18 cellular contexts compared by ENCODE assay signal in the genomic region with DNA sequence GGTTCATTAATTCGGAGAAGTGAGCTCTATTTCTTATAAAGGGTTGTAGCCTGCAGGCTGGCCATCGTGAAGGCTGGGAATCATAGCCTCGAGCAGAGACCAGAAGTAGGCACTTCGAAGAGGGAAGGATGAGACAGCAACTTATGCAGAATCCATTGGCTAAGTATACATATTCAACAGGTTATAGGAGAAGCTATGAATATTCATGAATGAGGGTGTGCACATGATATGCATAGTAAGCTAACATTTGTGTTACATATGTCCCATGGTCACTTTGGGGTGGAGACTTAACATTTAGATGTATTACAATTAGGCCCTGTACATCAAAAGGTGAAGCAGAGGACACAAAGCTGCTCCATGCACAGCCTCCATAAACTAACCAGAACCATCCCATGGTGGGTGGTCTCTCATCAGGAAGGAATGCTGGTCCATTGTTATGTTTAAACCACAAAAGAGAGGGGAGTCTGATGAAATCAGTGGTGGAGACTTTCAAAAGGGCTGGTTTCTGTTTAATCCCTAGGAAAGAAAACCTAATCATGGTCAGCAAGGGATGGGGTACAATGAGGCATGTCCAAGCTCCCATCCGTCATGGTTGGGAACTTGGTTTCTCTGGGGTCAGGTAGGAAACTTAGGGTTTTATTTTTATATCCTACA.
"Had no signal": no experiment of that assay in that cellular context is flagged by ENCODE, and none has a peak within 500 bp of the region (broad histone marks: within the 10 kb centered on the region; RNA-seq: fewer than 3 reads in every experiment).

No MANE protein-coding gene starts in this region.

- DNase-seq: activated CD4-positive, alpha-beta memory T cell treated with anti-CD3 and anti-CD28 coated beads, Interleukin-2, amount 10 ng/mL, durations not matched to agents 7 days and 5 days; activated gamma-delta T cell treated with Interleukin-2 at 50 U/mL for 16 hours; activated naive CD8-positive, alpha-beta T cell treated with anti-CD3 and anti-CD28 coated beads for 36 hours; activated T-cell treated with anti-CD3 and anti-CD28 coated beads, Interleukin-2, amount 50 U/mL, for 48 hours; colonic mucosa; effector CD4-positive, alpha-beta T cell; mammary epithelial cell; mucosa of descending colon; naive thymus-derived CD8-positive, alpha-beta T cell; nucleus accumbens; stimulated activated CD4-positive, alpha-beta T cell treated with anti-CD3 and anti-CD28 coated beads, Interleukin-12 subunit alpha, Interleukin-12 subunit beta, amount 100 ng/mL, for 4 hours; stimulated activated naive CD8-positive, alpha-beta T cell treated with anti-CD3 and anti-CD28 coated beads, Interleukin-15, Interleukin-2, amounts not matched to agents 100 U/mL and 50 U/mL, for 24 hours; SW 1271 had no signal

- H3K4me3 ChIP-seq: colonic mucosa, gastroesophageal sphincter, hepatocyte, mucosa of descending colon, suprapubic skin had no signal

- H3K9me3 ChIP-seq: colonic mucosa, gastroesophageal sphincter, mucosa of descending colon, suprapubic skin had no signal

- H3K27ac Mint-ChIP-seq: activated CD4-positive, alpha-beta memory T cell treated with anti-CD3 and anti-CD28 coated beads, Interleukin-2, amount 10 ng/mL, durations not matched to agents 7 days and 5 days; activated naive CD8-positive, alpha-beta T cell treated with anti-CD3 and anti-CD28 coated beads for 36 hours; naive thymus-derived CD8-positive, alpha-beta T cell; type B pancreatic cell had no signal

- H3K36me3 Mint-ChIP-seq: activated naive CD8-positive, alpha-beta T cell treated with anti-CD3 and anti-CD28 coated beads for 36 hours; type B pancreatic cell had no signal

- H3K36me3 ChIP-seq: colonic mucosa, gastroesophageal sphincter, suprapubic skin had no signal

- ATAC-seq: gastroesophageal sphincter; left lobe of liver; mucosa of descending colon; naive thymus-derived CD8-positive, alpha-beta T cell; stimulated activated naive CD8-positive, alpha-beta T cell treated with anti-CD3 and anti-CD28 coated beads, Interleukin-15, Interleukin-2, amounts not matched to agents 100 U/mL and 50 U/mL, for 24 hours had no signal

- H3K4me1 Mint-ChIP-seq: activated CD4-positive, alpha-beta memory T cell treated with anti-CD3 and anti-CD28 coated beads, Interleukin-2, amount 10 ng/mL, durations not matched to agents 7 days and 5 days; activated naive CD8-positive, alpha-beta T cell treated with anti-CD3 and anti-CD28 coated beads for 36 hours; naive thymus-derived CD8-positive, alpha-beta T cell had no signal

- H2AFZ ChIP-seq: hepatocyte had no signal

- H3K27me3 ChIP-seq: colonic mucosa, gastroesophageal sphincter, hepatocyte, suprapubic skin had no signal

- H3K27ac ChIP-seq: colonic mucosa, gastroesophageal sphincter, hepatocyte, suprapubic skin had no signal

- H3K79me2 ChIP-seq: hepatocyte had no signal

- H3K4me2 ChIP-seq: hepatocyte had no signal

- H3K9me3 Mint-ChIP-seq: activated CD4-positive, alpha-beta memory T cell treated with anti-CD3 and anti-CD28 coated beads, Interleukin-2, amount 10 ng/mL, durations not matched to agents 7 days and 5 days; activated naive CD8-positive, alpha-beta T cell treated with anti-CD3 and anti-CD28 coated beads for 36 hours had no signal

- H3K4me1 ChIP-seq: colonic mucosa, gastroesophageal sphincter, suprapubic skin had no signal

- H3K4me3 Mint-ChIP-seq: activated CD4-positive, alpha-beta memory T cell treated with anti-CD3 and anti-CD28 coated beads, Interleukin-2, amount 10 ng/mL, durations not matched to agents 7 days and 5 days; activated naive CD8-positive, alpha-beta T cell treated with anti-CD3 and anti-CD28 coated beads for 36 hours; naive thymus-derived CD8-positive, alpha-beta T cell; type B pancreatic cell had no signal
